ENCODE assay signal across 1 cellular context in the genomic region with DNA sequence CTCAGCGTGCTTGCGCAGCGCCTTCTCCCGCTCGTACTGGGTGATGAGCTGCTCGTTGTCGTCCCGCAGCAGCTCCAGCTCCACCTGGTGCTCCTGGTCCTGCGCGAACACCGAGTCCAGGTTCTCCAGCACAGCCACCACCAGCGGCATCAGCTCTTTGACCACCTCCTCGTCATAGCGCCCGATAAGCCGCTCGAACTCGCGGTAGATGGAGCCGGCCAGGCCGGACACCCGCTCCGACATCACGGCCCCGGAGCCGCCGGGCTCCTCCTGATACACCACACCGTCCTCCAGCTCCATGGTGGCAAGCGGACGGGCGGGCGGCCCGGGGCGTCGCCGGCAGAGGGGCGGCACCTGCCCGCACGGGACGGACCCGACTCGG.
TF ChIP-seq lines count a peak whose summit lies in the region.

No MANE protein-coding gene starts in this region.

TF ChIP-seq in HepG2, 621 proteins besides CTCF, POLR2A, EP300 and RAD21 (continued from another document and continues in another):
- TF ChIP-seq, protein P1, sequence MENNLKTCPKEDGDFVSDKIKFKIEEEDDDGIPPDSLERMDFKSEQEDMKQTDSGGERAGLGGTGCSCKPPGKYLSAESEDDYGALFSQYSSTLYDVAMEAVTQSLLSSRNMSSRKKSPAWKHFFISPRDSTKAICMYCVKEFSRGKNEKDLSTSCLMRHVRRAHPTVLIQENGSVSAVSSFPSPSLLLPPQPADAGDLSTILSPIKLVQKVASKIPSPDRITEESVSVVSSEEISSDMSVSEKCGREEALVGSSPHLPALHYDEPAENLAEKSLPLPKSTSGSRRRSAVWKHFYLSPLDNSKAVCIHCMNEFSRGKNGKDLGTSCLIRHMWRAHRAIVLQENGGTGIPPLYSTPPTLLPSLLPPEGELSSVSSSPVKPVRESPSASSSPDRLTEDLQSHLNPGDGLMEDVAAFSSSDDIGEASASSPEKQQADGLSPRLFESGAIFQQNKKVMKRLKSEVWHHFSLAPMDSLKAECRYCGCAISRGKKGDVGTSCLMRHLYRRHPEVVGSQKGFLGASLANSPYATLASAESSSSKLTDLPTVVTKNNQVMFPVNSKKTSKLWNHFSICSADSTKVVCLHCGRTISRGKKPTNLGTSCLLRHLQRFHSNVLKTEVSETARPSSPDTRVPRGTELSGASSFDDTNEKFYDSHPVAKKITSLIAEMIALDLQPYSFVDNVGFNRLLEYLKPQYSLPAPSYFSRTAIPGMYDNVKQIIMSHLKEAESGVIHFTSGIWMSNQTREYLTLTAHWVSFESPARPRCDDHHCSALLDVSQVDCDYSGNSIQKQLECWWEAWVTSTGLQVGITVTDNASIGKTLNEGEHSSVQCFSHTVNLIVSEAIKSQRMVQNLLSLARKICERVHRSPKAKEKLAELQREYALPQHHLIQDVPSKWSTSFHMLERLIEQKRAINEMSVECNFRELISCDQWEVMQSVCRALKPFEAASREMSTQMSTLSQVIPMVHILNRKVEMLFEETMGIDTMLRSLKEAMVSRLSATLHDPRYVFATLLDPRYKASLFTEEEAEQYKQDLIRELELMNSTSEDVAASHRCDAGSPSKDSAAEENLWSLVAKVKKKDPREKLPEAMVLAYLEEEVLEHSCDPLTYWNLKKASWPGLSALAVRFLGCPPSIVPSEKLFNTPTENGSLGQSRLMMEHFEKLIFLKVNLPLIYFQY (CRISPR knock-in tag; IDR thresholded peaks at IDR 0.05; ENCODE audit: borderline replicate concordance) = no peak
- TF ChIP-seq, protein P2, sequence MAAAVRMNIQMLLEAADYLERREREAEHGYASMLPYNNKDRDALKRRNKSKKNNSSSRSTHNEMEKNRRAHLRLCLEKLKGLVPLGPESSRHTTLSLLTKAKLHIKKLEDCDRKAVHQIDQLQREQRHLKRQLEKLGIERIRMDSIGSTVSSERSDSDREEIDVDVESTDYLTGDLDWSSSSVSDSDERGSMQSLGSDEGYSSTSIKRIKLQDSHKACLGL (CRISPR knock-in tag; IDR thresholded peaks at IDR 0.05) = peak; percentile 46; the same call in 1 of the 2 replicates
- TF ChIP-seq EHMT2 (IDR thresholded peaks at IDR 0.05; ENCODE audit: borderline replicate concordance, low read depth, low read length) (no peak), ZNF143 (CRISPR knock-in tag; IDR thresholded peaks at IDR 0.05) (no peak), SP4 (CRISPR knock-in tag; IDR thresholded peaks at IDR 0.05) (no peak; the same call in 1 of the 2 replicates), REPIN1 (CRISPR knock-in tag; IDR thresholded peaks at IDR 0.05; ENCODE audit: borderline replicate concordance, low read depth) (no peak), ZNF562 (CRISPR knock-in tag; IDR thresholded peaks at IDR 0.05; ENCODE audit: borderline replicate concordance) (no peak), MAZ (IDR thresholded peaks at IDR 0.05; ENCODE audit: borderline replicate concordance, low read depth, low read length) (no peak), MAZ (CRISPR knock-in tag; IDR thresholded peaks at IDR 0.05; ENCODE audit: low read depth) (peak; percentile 79; the same call in 1 of the 2 replicates), FLYWCH1 (CRISPR knock-in tag; IDR thresholded peaks at IDR 0.05) (no peak), HDAC2 (CRISPR knock-in tag; IDR thresholded peaks at IDR 0.05) (no peak), ZNF260 (CRISPR knock-in tag; IDR thresholded peaks at IDR 0.05; ENCODE audit: borderline replicate concordance, low read depth) (no peak), ZNF446 (CRISPR knock-in tag; IDR thresholded peaks at IDR 0.05) (no peak), ZNF251 (CRISPR knock-in tag; IDR thresholded peaks at IDR 0.05) (no peak), REXO4 (CRISPR knock-in tag; IDR thresholded peaks at IDR 0.05; ENCODE audit: borderline replicate concordance) (no peak), ZBTB1 (CRISPR knock-in tag; IDR thresholded peaks at IDR 0.05; ENCODE audit: borderline replicate concordance) (no peak), IRX3 (CRISPR knock-in tag; IDR thresholded peaks at IDR 0.05; ENCODE audit: borderline replicate concordance, low read depth) (no peak), SPEN (CRISPR knock-in tag; IDR thresholded peaks at IDR 0.05; ENCODE audit: low read depth) (no peak), SSRP1 (CRISPR knock-in tag; IDR thresholded peaks at IDR 0.05) (no peak), ZNF788 (CRISPR knock-in tag; IDR thresholded peaks at IDR 0.05; ENCODE audit: borderline replicate concordance) (peak; percentile 48), FOXO1 (CRISPR knock-in tag; IDR thresholded peaks at IDR 0.05) (no peak), ZNF256 (CRISPR knock-in tag; conservative IDR thresholded peaks at IDR 0.05) (no peak), GABPB1 (CRISPR knock-in tag; IDR thresholded peaks at IDR 0.05) (peak; percentile 17; the same call in 1 of the 2 replicates), TBL1XR1 (IDR thresholded peaks at IDR 0.05; ENCODE audit: borderline replicate concordance, low read length, partially characterized antibody) (no peak), ZNF33A (CRISPR knock-in tag; IDR thresholded peaks at IDR 0.05; ENCODE audit: borderline replicate concordance) (no peak), ZNF441 (CRISPR knock-in tag; IDR thresholded peaks at IDR 0.05; ENCODE audit: borderline replicate concordance) (no peak), ZNF101 (CRISPR knock-in tag; IDR thresholded peaks at IDR 0.05; ENCODE audit: borderline replicate concordance, low read depth) (no peak), ZNF350 (CRISPR knock-in tag; IDR thresholded peaks at IDR 0.05; ENCODE audit: borderline replicate concordance, low read depth) (no peak), ARNT2 (CRISPR knock-in tag; IDR thresholded peaks at IDR 0.05; ENCODE audit: low read depth) (0 out of 2 replicates have a peak, but pooled peaks have one; percentile 17), TARDBP (CRISPR knock-in tag; IDR thresholded peaks at IDR 0.05) (no peak), POLR2G (IDR thresholded peaks at IDR 0.05; ENCODE audit: low read depth, low read length) (no peak), ZNF605 (CRISPR knock-in tag; IDR thresholded peaks at IDR 0.05) (no peak), RBAK (CRISPR knock-in tag; IDR thresholded peaks at IDR 0.05) (no peak), CCAR2 (optimal IDR thresholded peaks at IDR 0.05; ENCODE audit: low read depth, low read length) (no peak), SRSF4 (IDR thresholded peaks at IDR 0.05; ENCODE audit: low read depth, low read length, poor library complexity, severe bottlenecking) (no peak), PPARG (CRISPR knock-in tag; conservative IDR thresholded peaks at IDR 0.05) (no peak)
- TF ChIP-seq, protein P3, sequence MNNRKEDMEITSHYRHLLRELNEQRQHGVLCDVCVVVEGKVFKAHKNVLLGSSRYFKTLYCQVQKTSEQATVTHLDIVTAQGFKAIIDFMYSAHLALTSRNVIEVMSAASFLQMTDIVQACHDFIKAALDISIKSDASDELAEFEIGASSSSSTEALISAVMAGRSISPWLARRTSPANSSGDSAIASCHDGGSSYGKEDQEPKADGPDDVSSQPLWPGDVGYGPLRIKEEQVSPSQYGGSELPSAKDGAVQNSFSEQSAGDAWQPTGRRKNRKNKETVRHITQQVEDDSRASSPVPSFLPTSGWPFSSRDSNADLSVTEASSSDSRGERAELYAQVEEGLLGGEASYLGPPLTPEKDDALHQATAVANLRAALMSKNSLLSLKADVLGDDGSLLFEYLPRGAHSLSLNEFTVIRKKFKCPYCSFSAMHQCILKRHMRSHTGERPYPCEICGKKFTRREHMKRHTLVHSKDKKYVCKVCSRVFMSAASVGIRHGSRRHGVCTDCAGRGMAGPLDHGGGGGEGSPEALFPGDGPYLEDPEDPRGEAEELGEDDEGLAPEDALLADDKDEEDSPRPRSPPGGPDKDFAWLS (CRISPR knock-in tag; IDR thresholded peaks at IDR 0.05; ENCODE audit: borderline replicate concordance) = no peak
- TF ChIP-seq, protein P4, sequence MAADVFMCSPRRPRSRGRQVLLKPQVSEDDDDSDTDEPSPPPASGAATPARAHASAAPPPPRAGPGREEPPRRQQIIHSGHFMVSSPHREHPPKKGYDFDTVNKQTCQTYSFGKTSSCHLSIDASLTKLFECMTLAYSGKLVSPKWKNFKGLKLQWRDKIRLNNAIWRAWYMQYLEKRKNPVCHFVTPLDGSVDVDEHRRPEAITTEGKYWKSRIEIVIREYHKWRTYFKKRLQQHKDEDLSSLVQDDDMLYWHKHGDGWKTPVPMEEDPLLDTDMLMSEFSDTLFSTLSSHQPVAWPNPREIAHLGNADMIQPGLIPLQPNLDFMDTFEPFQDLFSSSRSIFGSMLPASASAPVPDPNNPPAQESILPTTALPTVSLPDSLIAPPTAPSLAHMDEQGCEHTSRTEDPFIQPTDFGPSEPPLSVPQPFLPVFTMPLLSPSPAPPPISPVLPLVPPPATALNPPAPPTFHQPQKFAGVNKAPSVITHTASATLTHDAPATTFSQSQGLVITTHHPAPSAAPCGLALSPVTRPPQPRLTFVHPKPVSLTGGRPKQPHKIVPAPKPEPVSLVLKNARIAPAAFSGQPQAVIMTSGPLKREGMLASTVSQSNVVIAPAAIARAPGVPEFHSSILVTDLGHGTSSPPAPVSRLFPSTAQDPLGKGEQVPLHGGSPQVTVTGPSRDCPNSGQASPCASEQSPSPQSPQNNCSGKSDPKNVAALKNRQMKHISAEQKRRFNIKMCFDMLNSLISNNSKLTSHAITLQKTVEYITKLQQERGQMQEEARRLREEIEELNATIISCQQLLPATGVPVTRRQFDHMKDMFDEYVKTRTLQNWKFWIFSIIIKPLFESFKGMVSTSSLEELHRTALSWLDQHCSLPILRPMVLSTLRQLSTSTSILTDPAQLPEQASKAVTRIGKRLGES (CRISPR knock-in tag; IDR thresholded peaks at IDR 0.05; ENCODE audit: borderline replicate concordance) = no peak
- TF ChIP-seq, protein P5, sequence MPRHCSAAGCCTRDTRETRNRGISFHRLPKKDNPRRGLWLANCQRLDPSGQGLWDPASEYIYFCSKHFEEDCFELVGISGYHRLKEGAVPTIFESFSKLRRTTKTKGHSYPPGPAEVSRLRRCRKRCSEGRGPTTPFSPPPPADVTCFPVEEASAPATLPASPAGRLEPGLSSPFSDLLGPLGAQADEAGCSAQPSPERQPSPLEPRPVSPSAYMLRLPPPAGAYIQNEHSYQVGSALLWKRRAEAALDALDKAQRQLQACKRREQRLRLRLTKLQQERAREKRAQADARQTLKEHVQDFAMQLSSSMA (CRISPR knock-in tag; IDR thresholded peaks at IDR 0.05) = no peak
- TF ChIP-seq, protein P6, sequence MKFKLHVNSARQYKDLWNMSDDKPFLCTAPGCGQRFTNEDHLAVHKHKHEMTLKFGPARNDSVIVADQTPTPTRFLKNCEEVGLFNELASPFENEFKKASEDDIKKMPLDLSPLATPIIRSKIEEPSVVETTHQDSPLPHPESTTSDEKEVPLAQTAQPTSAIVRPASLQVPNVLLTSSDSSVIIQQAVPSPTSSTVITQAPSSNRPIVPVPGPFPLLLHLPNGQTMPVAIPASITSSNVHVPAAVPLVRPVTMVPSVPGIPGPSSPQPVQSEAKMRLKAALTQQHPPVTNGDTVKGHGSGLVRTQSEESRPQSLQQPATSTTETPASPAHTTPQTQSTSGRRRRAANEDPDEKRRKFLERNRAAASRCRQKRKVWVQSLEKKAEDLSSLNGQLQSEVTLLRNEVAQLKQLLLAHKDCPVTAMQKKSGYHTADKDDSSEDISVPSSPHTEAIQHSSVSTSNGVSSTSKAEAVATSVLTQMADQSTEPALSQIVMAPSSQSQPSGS (CRISPR knock-in tag; IDR thresholded peaks at IDR 0.05) = no peak
- TF ChIP-seq, protein P7, sequence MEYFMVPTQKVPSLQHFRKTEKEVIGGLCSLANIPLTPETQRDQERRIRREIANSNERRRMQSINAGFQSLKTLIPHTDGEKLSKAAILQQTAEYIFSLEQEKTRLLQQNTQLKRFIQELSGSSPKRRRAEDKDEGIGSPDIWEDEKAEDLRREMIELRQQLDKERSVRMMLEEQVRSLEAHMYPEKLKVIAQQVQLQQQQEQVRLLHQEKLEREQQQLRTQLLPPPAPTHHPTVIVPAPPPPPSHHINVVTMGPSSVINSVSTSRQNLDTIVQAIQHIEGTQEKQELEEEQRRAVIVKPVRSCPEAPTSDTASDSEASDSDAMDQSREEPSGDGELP (IDR thresholded peaks at IDR 0.05; ENCODE audit: borderline replicate concordance, low read depth) = no peak
- TF ChIP-seq, protein P8, sequence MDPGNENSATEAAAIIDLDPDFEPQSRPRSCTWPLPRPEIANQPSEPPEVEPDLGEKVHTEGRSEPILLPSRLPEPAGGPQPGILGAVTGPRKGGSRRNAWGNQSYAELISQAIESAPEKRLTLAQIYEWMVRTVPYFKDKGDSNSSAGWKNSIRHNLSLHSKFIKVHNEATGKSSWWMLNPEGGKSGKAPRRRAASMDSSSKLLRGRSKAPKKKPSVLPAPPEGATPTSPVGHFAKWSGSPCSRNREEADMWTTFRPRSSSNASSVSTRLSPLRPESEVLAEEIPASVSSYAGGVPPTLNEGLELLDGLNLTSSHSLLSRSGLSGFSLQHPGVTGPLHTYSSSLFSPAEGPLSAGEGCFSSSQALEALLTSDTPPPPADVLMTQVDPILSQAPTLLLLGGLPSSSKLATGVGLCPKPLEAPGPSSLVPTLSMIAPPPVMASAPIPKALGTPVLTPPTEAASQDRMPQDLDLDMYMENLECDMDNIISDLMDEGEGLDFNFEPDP (CRISPR knock-in tag; conservative IDR thresholded peaks at IDR 0.05) = no peak
- TF ChIP-seq, protein P9, sequence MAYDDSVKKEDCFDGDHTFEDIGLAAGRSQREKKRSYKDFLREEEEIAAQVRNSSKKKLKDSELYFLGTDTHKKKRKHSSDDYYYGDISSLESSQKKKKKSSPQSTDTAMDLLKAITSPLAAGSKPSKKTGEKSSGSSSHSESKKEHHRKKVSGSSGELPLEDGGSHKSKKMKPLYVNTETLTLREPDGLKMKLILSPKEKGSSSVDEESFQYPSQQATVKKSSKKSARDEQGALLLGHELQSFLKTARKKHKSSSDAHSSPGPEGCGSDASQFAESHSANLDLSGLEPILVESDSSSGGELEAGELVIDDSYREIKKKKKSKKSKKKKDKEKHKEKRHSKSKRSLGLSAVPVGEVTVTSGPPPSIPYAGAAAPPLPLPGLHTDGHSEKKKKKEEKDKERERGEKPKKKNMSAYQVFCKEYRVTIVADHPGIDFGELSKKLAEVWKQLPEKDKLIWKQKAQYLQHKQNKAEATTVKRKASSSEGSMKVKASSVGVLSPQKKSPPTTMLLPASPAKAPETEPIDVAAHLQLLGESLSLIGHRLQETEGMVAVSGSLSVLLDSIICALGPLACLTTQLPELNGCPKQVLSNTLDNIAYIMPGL (CRISPR knock-in tag; IDR thresholded peaks at IDR 0.05; ENCODE audit: borderline replicate concordance in 1 of 2, low read depth in 1 of 2) = peak in 1 of 2 experiments; percentile 40; a peak in 1 of 4 replicates
- TF ChIP-seq, protein P10, sequence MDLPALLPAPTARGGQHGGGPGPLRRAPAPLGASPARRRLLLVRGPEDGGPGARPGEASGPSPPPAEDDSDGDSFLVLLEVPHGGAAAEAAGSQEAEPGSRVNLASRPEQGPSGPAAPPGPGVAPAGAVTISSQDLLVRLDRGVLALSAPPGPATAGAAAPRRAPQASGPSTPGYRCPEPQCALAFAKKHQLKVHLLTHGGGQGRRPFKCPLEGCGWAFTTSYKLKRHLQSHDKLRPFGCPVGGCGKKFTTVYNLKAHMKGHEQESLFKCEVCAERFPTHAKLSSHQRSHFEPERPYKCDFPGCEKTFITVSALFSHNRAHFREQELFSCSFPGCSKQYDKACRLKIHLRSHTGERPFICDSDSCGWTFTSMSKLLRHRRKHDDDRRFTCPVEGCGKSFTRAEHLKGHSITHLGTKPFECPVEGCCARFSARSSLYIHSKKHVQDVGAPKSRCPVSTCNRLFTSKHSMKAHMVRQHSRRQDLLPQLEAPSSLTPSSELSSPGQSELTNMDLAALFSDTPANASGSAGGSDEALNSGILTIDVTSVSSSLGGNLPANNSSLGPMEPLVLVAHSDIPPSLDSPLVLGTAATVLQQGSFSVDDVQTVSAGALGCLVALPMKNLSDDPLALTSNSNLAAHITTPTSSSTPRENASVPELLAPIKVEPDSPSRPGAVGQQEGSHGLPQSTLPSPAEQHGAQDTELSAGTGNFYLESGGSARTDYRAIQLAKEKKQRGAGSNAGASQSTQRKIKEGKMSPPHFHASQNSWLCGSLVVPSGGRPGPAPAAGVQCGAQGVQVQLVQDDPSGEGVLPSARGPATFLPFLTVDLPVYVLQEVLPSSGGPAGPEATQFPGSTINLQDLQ (CRISPR knock-in tag; IDR thresholded peaks at IDR 0.05) = peak; percentile 60; the same call in 1 of the 2 replicates
